ENCODE assay signal across 1 cellular context in genomic region chr7:7694542-7694941, GRCh38.
TF ChIP-seq lines count a peak whose summit lies in the region.

No MANE protein-coding gene starts in this region.

TF ChIP-seq in K562, 482 proteins besides CTCF, POLR2A, EP300 and RAD21:
- TF ChIP-seq FOSL1 (tag; conservative IDR thresholded peaks at IDR 0.05) (no peak), SMAD3 (CRISPR knock-in tag; conservative IDR thresholded peaks at IDR 0.05) (no peak), ZNF146 (CRISPR knock-in tag; IDR thresholded peaks at IDR 0.05; ENCODE audit: unreplicated experiment) (peak; percentile 68)
- TF ChIP-seq, protein P1, sequence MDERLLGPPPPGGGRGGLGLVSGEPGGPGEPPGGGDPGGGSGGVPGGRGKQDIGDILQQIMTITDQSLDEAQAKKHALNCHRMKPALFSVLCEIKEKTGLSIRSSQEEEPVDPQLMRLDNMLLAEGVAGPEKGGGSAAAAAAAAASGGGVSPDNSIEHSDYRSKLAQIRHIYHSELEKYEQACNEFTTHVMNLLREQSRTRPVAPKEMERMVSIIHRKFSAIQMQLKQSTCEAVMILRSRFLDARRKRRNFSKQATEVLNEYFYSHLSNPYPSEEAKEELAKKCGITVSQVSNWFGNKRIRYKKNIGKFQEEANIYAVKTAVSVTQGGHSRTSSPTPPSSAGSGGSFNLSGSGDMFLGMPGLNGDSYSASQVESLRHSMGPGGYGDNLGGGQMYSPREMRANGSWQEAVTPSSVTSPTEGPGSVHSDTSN (CRISPR knock-in tag; IDR thresholded peaks at IDR 0.05; ENCODE audit: low read depth) = no peak
- TF ChIP-seq, protein P1 (tag; conservative IDR thresholded peaks at IDR 0.05; ENCODE audit: low read depth) = no peak
